In the genomic region with DNA sequence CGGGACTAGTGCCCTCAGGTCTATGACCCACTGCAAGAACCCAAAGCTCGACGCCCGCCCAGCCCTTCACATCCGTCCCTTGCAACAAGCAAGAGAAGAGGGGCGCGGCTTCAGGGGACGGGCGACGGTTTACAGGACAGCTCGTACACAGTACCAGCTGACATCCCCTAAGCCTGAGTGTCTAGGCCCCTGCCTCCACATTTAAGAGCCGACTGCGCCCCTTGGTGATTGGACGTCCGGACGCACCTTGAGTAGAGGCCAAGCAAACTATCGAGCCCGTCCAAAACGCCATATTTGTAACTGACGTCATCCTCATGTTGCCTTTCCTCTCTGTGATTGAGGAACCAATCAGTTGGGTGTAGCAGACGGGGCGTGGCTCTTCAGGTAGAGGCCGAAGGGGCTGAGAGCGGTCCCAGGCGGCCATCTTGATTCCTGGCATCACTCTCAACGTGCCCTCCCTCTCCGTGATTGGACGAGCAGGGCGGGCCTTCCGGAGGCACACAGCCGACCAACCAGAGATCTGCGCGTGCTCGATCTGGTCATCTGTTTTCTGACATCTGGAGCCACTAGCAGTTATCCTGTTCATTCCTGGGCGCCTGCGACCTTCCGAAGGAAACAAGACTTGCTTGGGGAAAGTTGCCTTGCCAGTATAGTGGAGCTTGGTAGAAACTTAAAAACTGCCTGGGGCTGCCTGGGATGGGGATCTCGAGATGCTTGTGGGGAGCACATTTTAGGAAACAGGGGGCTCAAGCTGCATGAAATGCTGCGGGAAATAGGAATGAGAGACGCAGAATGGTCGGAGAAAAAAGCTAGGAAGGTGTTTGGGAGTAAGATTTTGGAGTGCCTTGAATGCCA, we compare ENCODE assay signal across 8 cellular contexts. TPM values are rescaled to one million over a fixed set of nuclear protein-coding genes. Genes with fewer than 3 reads are reported as not detected.
DNase-seq lines count a peak whose midpoint lies in the region; ATAC-seq and TF ChIP-seq lines count a peak whose summit lies in the region.

No MANE protein-coding gene starts in this region.

- H3K36me3 ChIP-seq in ascending aorta (peaks cover 0 to 2% of the 10 kb centered on the region in 2 donors), right atrium auricular region (no peaks in the 10 kb centered on the region), prostate gland (no peaks in the 10 kb centered on the region), urinary bladder (ENCODE audit: insufficient read depth) (no peaks in the 10 kb centered on the region)

- H3K27me3 ChIP-seq in ascending aorta: no peaks in the 10 kb centered on the region
- no peaks in the 10 kb centered on the region for H3K27me3 ChIP-seq in right atrium auricular region
- no peaks in the 10 kb centered on the region for H3K27me3 ChIP-seq in prostate gland (replicated peaks; ENCODE audit: insufficient read depth)

- H3K9me3 ChIP-seq in ascending aorta: no peaks in the 10 kb centered on the region
- H3K9me3 ChIP-seq in right atrium auricular region: no peaks in the 10 kb centered on the region
- H3K9me3 ChIP-seq in prostate gland: no peaks in the 10 kb centered on the region

- under 1% methylated on average over 40 of the region's 41 CpGs for WGBS in prostate gland
- WGBS in urinary bladder: under 1% methylated on average over 41 of the region's 41 CpGs

- peaks cover 0 to 15% of the 10 kb centered on the region in 2 donors for H3K4me1 ChIP-seq in ascending aorta
- peaks cover 0 to 40% of the 10 kb centered on the region in 2 donors for H3K4me1 ChIP-seq in right atrium auricular region
- H3K4me1 ChIP-seq in prostate gland (replicated peaks): no peaks in the 10 kb centered on the region
- no peaks in the 10 kb centered on the region for H3K4me1 ChIP-seq in urinary bladder (ENCODE audit: insufficient read depth)

- intact Hi-C loops in ascending aorta (cut with DNase I): loop anchor here (1.0 to 10.0 kb wide), 11 partner anchors 24 to 2001 kb away; partner anchors contain the start of genes ACVR2B, SLC25A38, ULK4 and ZNF619
- intact Hi-C loops in prostate gland (cut with DNase I): loop anchor here (1.0 to 10.0 kb wide), 4 partner anchors 74 to 1068 kb away; partner anchors contain the start of genes EIF1B and SLC25A38

- peak; percentile 95 for ATAC-seq in GM18502 (IDR thresholded peaks at IDR 0.05; ENCODE audit: poor library complexity, unreplicated experiment)
- ATAC-seq in HG02943 (IDR thresholded peaks at IDR 0.05; ENCODE audit: low read depth, unreplicated experiment): peak; percentile 93

- peak overlapping the region; percentile 61 to 68 for H3K4me3 ChIP-seq in ascending aorta
- peak overlapping the region; percentile 66 to 75 for H3K4me3 ChIP-seq in right atrium auricular region
- H3K4me3 ChIP-seq in prostate gland: peak overlapping the region; percentile 55 to 73
- H3K4me3 ChIP-seq in urinary bladder (ENCODE audit: low read depth, low read length): peak overlapping the region; percentile 42

- peak overlapping the region; percentile 83 to 89 for H3K27ac ChIP-seq in ascending aorta
- peak overlapping the region; percentile 96 to 98 for H3K27ac ChIP-seq in right atrium auricular region
- peak overlapping the region; percentile 92 to 93 for H3K27ac ChIP-seq in prostate gland
- H3K27ac ChIP-seq in urinary bladder (ENCODE audit: low read depth): peak overlapping the region; percentile 88

- TF ChIP-seq CTCF in ascending aorta (IDR thresholded peaks at IDR 0.05) (no peak), right atrium auricular region (IDR thresholded peaks at IDR 0.05) (no peak), prostate gland (IDR thresholded peaks at IDR 0.05) (peak in 2 of 4 experiments; percentile 9 to 23)

- peak; percentile 85 to 93 for DNase-seq in NCI-H187 (lab: John Stamatoyannopoulos, UW)
- peak; percentile 84 to 99 (median 94) for DNase-seq in T-helper 2 cell
- DNase-seq in ascending aorta (ENCODE audit: low spot score in 2 of 2): peak; percentile 96 to 99
- DNase-seq in right atrium auricular region (ENCODE audit: low spot score): peak; percentile 99
- peak; percentile 99 for DNase-seq in prostate gland (ENCODE audit: low spot score)

- TF ChIP-seq POLR2A in prostate gland (IDR thresholded peaks at IDR 0.05): peak; percentile 60

RNA-seq across cellular contexts. Expression of gene RPL14, which starts 4.0 kb away (rescaled TPM):
- total RNA-seq in ascending aorta (162 TPM), right atrium auricular region (100 to 1,000 TPM; 182 to 247 TPM), prostate gland (100 to 1,000 TPM; 267 to 422 TPM), urinary bladder (300 TPM)
- 1,293 TPM for polyA plus RNA-seq in urinary bladder

RNA-seq across cellular contexts. Expression of gene ZNF619, which starts 23.8 kb away (rescaled TPM):
- total RNA-seq in ascending aorta (1.4 TPM), right atrium auricular region (1 to 10 TPM; 1.7 to 3.3 TPM), prostate gland (1 to 10 TPM; 6.9 to 8.8 TPM), urinary bladder (7.6 TPM)
- 2.8 TPM for polyA plus RNA-seq in urinary bladder

RNA-seq across cellular contexts. Expression of gene ZNF620, which starts 52.7 kb away (rescaled TPM):
- total RNA-seq in ascending aorta: not detected
- total RNA-seq in right atrium auricular region: 1 to 10 TPM; 2.0 to 3.6 TPM
- total RNA-seq in prostate gland: 1 to 10 TPM; 4.0 to 4.3 TPM
- 5.3 TPM for total RNA-seq in urinary bladder
- 2.1 TPM for polyA plus RNA-seq in urinary bladder

Comparison
In these comparisons a context has a peak if more than half of its experiments do, and no peak if none do; other contexts are left out.
1. Peak in every context shown above with its lines: DNase-seq, ATAC-seq, H3K4me3 ChIP-seq and H3K27ac ChIP-seq.